ENCODE assay signal across 7 cellular contexts in genomic region chr9:123225374-123225813, GRCh38. TPM values are rescaled to one million over a fixed set of nuclear protein-coding genes. Genes with fewer than 3 reads are reported as not detected.
DNase-seq lines count a peak whose midpoint lies in the region; ATAC-seq, FAIRE-seq and TF ChIP-seq lines count a peak whose summit lies in the region.

No MANE protein-coding gene starts in this region.

- peak; percentile 92 for DNase-seq in GM12865 (ENCODE audit: low read depth)
- peak; percentile 30 for DNase-seq in HTR-8/SVneo (ENCODE audit: insufficient read length, low spot score)
- peak; percentile 30 for DNase-seq in colonic mucosa
- peak in 1 of 3 donors; percentile 62 for DNase-seq in mucosa of descending colon
- DNase-seq in stimulated activated naive CD4-positive, alpha-beta T cell (lab: John Stamatoyannopoulos, UW): peak in 5 of 6 experiments; percentile 9 to 31 (median 24)

- H3K9me3 ChIP-seq in colonic mucosa (no peaks in the 10 kb centered on the region), mucosa of descending colon (no peaks in the 10 kb centered on the region)

- H3K27ac ChIP-seq in colonic mucosa: no peak overlapping the region

- H3K27me3 ChIP-seq in colonic mucosa: no peaks in the 10 kb centered on the region

- H3K9ac ChIP-seq in colonic mucosa (ENCODE audit: low read depth in 2 of 2, low read length in 2 of 2): no peak overlapping the region

- H3K4me1 ChIP-seq in colonic mucosa (no peaks in the 10 kb centered on the region), mucosa of descending colon (ENCODE audit: low read depth) (no peaks in the 10 kb centered on the region)

- ATAC-seq in GM21528 (IDR thresholded peaks at IDR 0.05; ENCODE audit: low FRiP score, unreplicated experiment) (peak; percentile 92), mucosa of descending colon (peak; percentile 77)
- ATAC-seq in activated CD4-positive, CD25-positive, alpha-beta regulatory T cell treated with anti-CD3 and anti-CD28 coated beads, Interleukin-2, amount 50 U/mL, for 24 hours: peak; percentile 90 to 92

- no peak for FAIRE-seq in HTR-8/SVneo (lab: Jason Lieb, UNC)

- peak; percentile 73 for TF ChIP-seq CTCF in GM12865 (IDR thresholded peaks at IDR 0.05; ENCODE audit: insufficient read depth, low read depth, low read length, missing control alignments)
- peak; percentile 16 for TF ChIP-seq CTCF in colonic mucosa (IDR thresholded peaks at IDR 0.05)
- no peak for TF ChIP-seq CTCF in mucosa of descending colon (IDR thresholded peaks at IDR 0.05)

- H3K36me3 ChIP-seq in colonic mucosa (no peaks in the 10 kb centered on the region), mucosa of descending colon (ENCODE audit: low read depth) (no peaks in the 10 kb centered on the region)

- intact Hi-C loops in colonic mucosa (cut with DNase I): loop anchor here (10.0 kb wide), 1 partner anchor 119 kb away; no protein-coding TSS in a partner anchor
- intact Hi-C loops in mucosa of descending colon (cut with DNase I, micrococcal nuclease): no loop called here

- H3K4me3 ChIP-seq in GM12865 (ENCODE audit: low read depth, low read length) (peak overlapping the region; percentile 8; the same call in 1 of the 2 replicates), colonic mucosa (no peak overlapping the region), mucosa of descending colon (no peak overlapping the region)

RNA-seq across cellular contexts. Expression of gene STRBP, which starts 43.0 kb away (rescaled TPM):
- total RNA-seq in colonic mucosa (10 to 100 TPM; 37.5 to 53.5 TPM), mucosa of descending colon (10 to 100 TPM; 39.8 to 45.0 (median 44.2) TPM)
